In the genomic region with DNA sequence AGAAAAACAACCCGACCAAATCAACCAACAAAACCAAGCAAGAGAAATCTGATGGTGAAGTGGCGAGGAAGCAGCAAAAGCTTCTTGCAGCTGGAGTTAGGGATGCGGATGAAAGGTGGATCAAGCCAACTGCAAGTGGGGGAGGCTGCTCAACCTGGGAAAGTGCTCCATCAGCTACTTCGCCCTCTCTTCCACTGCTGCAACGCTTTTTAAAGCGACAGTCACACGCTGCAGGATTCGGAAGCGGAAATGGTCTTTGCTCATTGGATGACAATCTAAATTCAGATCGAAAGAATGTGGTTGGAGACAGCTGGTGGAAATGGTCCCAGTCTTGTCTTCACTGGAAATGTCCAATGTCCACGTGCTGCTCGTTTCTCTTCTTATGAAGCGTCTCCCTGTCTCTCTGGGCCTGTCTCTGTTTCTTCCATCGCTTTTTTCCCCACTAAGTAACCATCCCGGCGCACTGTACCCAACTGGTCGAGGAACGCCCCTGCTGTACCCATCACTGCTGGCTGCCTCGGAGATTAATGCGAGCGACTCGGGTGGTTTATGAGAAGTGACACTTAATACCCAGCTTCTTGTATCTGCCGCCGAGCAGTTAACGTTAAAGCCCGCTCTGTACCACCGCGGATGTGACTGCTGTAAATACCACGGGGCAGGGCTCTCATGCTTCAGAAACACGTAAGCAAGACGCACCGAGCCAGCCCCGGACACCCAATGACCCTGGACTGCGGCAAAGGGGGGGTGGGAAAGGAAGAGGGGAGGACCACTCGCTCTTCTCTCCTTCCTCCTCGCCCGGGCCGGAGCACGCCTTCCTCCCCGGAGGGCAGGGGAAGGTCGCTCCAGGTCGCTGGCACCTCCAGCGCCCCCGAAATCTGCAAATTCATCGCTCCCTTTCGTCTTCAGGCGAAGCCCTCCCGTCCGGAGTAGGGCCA, we compare ENCODE assay signal across 8 cellular contexts. TPM values are rescaled to one million over a fixed set of nuclear protein-coding genes. Genes with fewer than 3 reads are reported as not detected.
DNase-seq lines count a peak whose midpoint lies in the region; ATAC-seq and TF ChIP-seq lines count a peak whose summit lies in the region.

No MANE protein-coding gene starts in this region.

- peak; percentile 66 for DNase-seq in activated CD8-positive, alpha-beta T cell treated with anti-CD3 and anti-CD28 coated beads, Interleukin-2, amount 10 ng/mL, durations not matched to agents 7 days and 5 days
- DNase-seq in esophagus squamous epithelium (lab: John Stamatoyannopoulos, UW) (no peak), neuronal stem cell (ENCODE audit: low spot score) (peak; percentile 40)

- peak overlapping the region; percentile 79 for H2AK5ac ChIP-seq in neuronal stem cell (ENCODE audit: low read depth, low read length)

- H3K9ac ChIP-seq in BLaER1 treated with 17β-estradiol and CSF1 and Interleukin-3, amounts not matched to agents 10 nM and 100 nM, result peak overlapping the region; percentile 86 to 100 (median 98)
- peak overlapping the region; percentile 86 for H3K9ac ChIP-seq in neuronal stem cell (ENCODE audit: low read depth, low read length, poor library complexity)

- ATAC-seq in HG02852 (IDR thresholded peaks at IDR 0.05; ENCODE audit: unreplicated experiment), result peak; percentile 4
- peak; percentile 2 for ATAC-seq in activated CD8-positive, alpha-beta T cell treated with anti-CD3 and anti-CD28 coated beads, Interleukin-2, amount 10 ng/mL, durations not matched to agents 7 days and 5 days
- no peak for ATAC-seq in HG02840 (IDR thresholded peaks at IDR 0.05; ENCODE audit: low FRiP score, unreplicated experiment)
- no peak for ATAC-seq in activated CD4-positive, CD25-positive, alpha-beta regulatory T cell treated with anti-CD3 and anti-CD28 coated beads, Interleukin-2, amount 50 U/mL, for 24 hours
- ATAC-seq in HG02571 (IDR thresholded peaks at IDR 0.05; ENCODE audit: unreplicated experiment), result no peak

- H3K4ac ChIP-seq in neuronal stem cell (ENCODE audit: low read length), result peak overlapping the region; percentile 95

- H4K20me1 ChIP-seq in BLaER1 treated with 17β-estradiol and CSF1 and Interleukin-3, amounts not matched to agents 10 nM and 100 nM, result peaks cover 0 to 30% (median 17%) of the 10 kb centered on the region in 11 experiments; a peak in 12 of 22 replicates

- no peaks in the 10 kb centered on the region for H3K36me3 ChIP-seq in BLaER1 treated with 17β-estradiol and CSF1 and Interleukin-3, amounts not matched to agents 10 nM and 100 nM
- H3K36me3 ChIP-seq in esophagus squamous epithelium (no peaks in the 10 kb centered on the region), neuronal stem cell (replicated peaks in 1 of 2; ENCODE audit: control insufficient read depth in 2 of 2, insufficient read depth in 2 of 2, low read length in 2 of 2) (no peaks in the 10 kb centered on the region)

- peaks cover 39% of the 10 kb centered on the region for H3K4me1 Mint-ChIP-seq in activated CD8-positive, alpha-beta T cell treated with anti-CD3 and anti-CD28 coated beads, Interleukin-2, amount 10 ng/mL, durations not matched to agents 7 days and 5 days (ENCODE audit: low read depth)

- H3K27ac Mint-ChIP-seq in activated CD8-positive, alpha-beta T cell treated with anti-CD3 and anti-CD28 coated beads, Interleukin-2, amount 10 ng/mL, durations not matched to agents 7 days and 5 days, result peak overlapping the region; percentile 63

- 19 to 23% methylated on average over 23 to 35 of the region's 49 CpGs for WGBS in esophagus squamous epithelium, 2 donors
- WGBS in neuronal stem cell (ENCODE audit: extremely low coverage in 2 of 2, insufficient read length in 2 of 2, insufficient replicate concordance in 1 of 2), 2 donors, result no CpG with 5 or more reads among the region's 49 CpGs

- peaks cover 1% of the 10 kb centered on the region for H3K36me3 Mint-ChIP-seq in activated CD8-positive, alpha-beta T cell treated with anti-CD3 and anti-CD28 coated beads, Interleukin-2, amount 10 ng/mL, durations not matched to agents 7 days and 5 days (ENCODE audit: low read depth)

- no peak for TF ChIP-seq CTCF in esophagus squamous epithelium (IDR thresholded peaks at IDR 0.05)

- TF ChIP-seq POLR2A in esophagus squamous epithelium (IDR thresholded peaks at IDR 0.05), result no peak

- peaks cover 15 to 36% (median 21%) of the 10 kb centered on the region in 10 experiments for H3K4me1 ChIP-seq in BLaER1 treated with 17β-estradiol and CSF1 and Interleukin-3, amounts not matched to agents 10 nM and 100 nM
- H3K4me1 ChIP-seq in esophagus squamous epithelium, result peaks cover 23 to 55% (median 31%) of the 10 kb centered on the region in 3 donors
- H3K4me1 ChIP-seq in neuronal stem cell (ENCODE audit: control insufficient read depth in 2 of 2, insufficient read depth in 1 of 2, low read depth in 1 of 2, low read length in 2 of 2), result peaks cover 17 to 19% of the 10 kb centered on the region in 2 donors

- peaks cover 1% of the 10 kb centered on the region for H3K79me1 ChIP-seq in neuronal stem cell (ENCODE audit: low read depth, low read length)

- H3K4me2 ChIP-seq in BLaER1 treated with 17β-estradiol and CSF1 and Interleukin-3, amounts not matched to agents 10 nM and 100 nM, result peak overlapping the region; percentile 79 to 97 (median 86)
- peak overlapping the region; percentile 81 for H3K4me2 ChIP-seq in neuronal stem cell (ENCODE audit: insufficient read depth, low read length, poor library complexity, severe bottlenecking)

- H3K27me3 Mint-ChIP-seq in activated CD8-positive, alpha-beta T cell treated with anti-CD3 and anti-CD28 coated beads, Interleukin-2, amount 10 ng/mL, durations not matched to agents 7 days and 5 days (ENCODE audit: low read depth), result peaks cover 45% of the 10 kb centered on the region

- H3K27ac ChIP-seq in BLaER1 treated with 17β-estradiol and CSF1 and Interleukin-3, amounts not matched to agents 10 nM and 100 nM, result peak overlapping the region; percentile 69 to 99 (median 99); a peak in 21 of 22 replicates
- peak overlapping the region in 3 of 4 donors; percentile 33 to 74 (median 70) for H3K27ac ChIP-seq in esophagus squamous epithelium
- peak overlapping the region; percentile 84 for H3K27ac ChIP-seq in neuronal stem cell (replicated peaks; ENCODE audit: low read length)

- peak overlapping the region; percentile 46 for H2BK5ac ChIP-seq in neuronal stem cell (ENCODE audit: low read length)

- POLR2A ChIA-PET in activated CD8-positive, alpha-beta T cell treated with anti-CD3 and anti-CD28 coated beads, Interleukin-2, amount 10 ng/mL, durations not matched to agents 7 days and 5 days (lab: Charles Lee), result interaction anchor here (0.7 to 3.8 kb wide), 3 partner anchors 10 to 254 kb away, joined by 3 to 27 read pairs (median 4); a partner anchor contains a TSS

- H4K91ac ChIP-seq in neuronal stem cell (ENCODE audit: low read depth, low read length, poor library complexity), result no peak overlapping the region

- H3K9me3 ChIP-seq in BLaER1 treated with 17β-estradiol and CSF1 and Interleukin-3, amounts not matched to agents 10 nM and 100 nM (replicated peaks in 1 of 11), result no peaks in the 10 kb centered on the region
- H3K9me3 ChIP-seq in esophagus squamous epithelium, result no peaks in the 10 kb centered on the region
- no peaks in the 10 kb centered on the region for H3K9me3 ChIP-seq in neuronal stem cell (replicated peaks in 1 of 2; ENCODE audit: control insufficient read depth in 2 of 2, insufficient read depth in 1 of 2, low read depth in 1 of 2, low read length in 2 of 2)

- peak overlapping the region; percentile 76 for H3K4me3 Mint-ChIP-seq in activated CD8-positive, alpha-beta T cell treated with anti-CD3 and anti-CD28 coated beads, Interleukin-2, amount 10 ng/mL, durations not matched to agents 7 days and 5 days

- H2BK12ac ChIP-seq in neuronal stem cell (ENCODE audit: low read length), result peak overlapping the region; percentile 41

- no peaks in the 10 kb centered on the region for H3K9me3 Mint-ChIP-seq in activated CD8-positive, alpha-beta T cell treated with anti-CD3 and anti-CD28 coated beads, Interleukin-2, amount 10 ng/mL, durations not matched to agents 7 days and 5 days (ENCODE audit: insufficient read depth)

- H2BK15ac ChIP-seq in neuronal stem cell (ENCODE audit: low read length), result peak overlapping the region; percentile 45

- H4K8ac ChIP-seq in neuronal stem cell (ENCODE audit: low read depth, low read length), result no peak overlapping the region

- H3K27me3 ChIP-seq in BLaER1 treated with 17β-estradiol and CSF1 and Interleukin-3, amounts not matched to agents 10 nM and 100 nM, result peaks cover 0 to 9% (median 0%) of the 10 kb centered on the region in 11 experiments; a peak in 2 of 22 replicates
- H3K27me3 ChIP-seq in esophagus squamous epithelium, result peaks cover 0 to 93% (median 10%) of the 10 kb centered on the region in 4 donors
- H3K27me3 ChIP-seq in neuronal stem cell (ENCODE audit: control insufficient read depth in 3 of 3, insufficient read depth in 3 of 3, low read depth in 1 of 3, low read length in 3 of 3), result peaks cover 0 to 23% (median 23%) of the 10 kb centered on the region in 3 experiments

- H2AFZ ChIP-seq in neuronal stem cell (ENCODE audit: low read length), result peak overlapping the region; percentile 94

- H3K14ac ChIP-seq in neuronal stem cell (ENCODE audit: low read length), result peak overlapping the region; percentile 5

- intact Hi-C loops in esophagus squamous epithelium (cut with DNase I), result no loop called here

- peak overlapping the region; percentile 75 to 93 (median 86) for H3K4me3 ChIP-seq in BLaER1 treated with 17β-estradiol and CSF1 and Interleukin-3, amounts not matched to agents 10 nM and 100 nM
- H3K4me3 ChIP-seq in esophagus squamous epithelium (peak overlapping the region; percentile 31 to 80 (median 56)), neuronal stem cell (ENCODE audit: low read length in 2 of 2) (peak overlapping the region; percentile 60 to 80)

- peak overlapping the region; percentile 96 for H3K18ac ChIP-seq in neuronal stem cell (ENCODE audit: low read length)

- CTCF ChIA-PET in activated CD8-positive, alpha-beta T cell treated with anti-CD3 and anti-CD28 coated beads, Interleukin-2, amount 10 ng/mL, durations not matched to agents 7 days and 5 days (lab: Charles Lee), result interaction anchor here (1.1 to 2.6 kb wide), 4 partner anchors 9 to 65 kb away, joined by 3 to 15 read pairs (median 4); a partner anchor contains a TSS

- H3K23ac ChIP-seq in neuronal stem cell (ENCODE audit: low read depth, low read length, poor library complexity), result peak overlapping the region; percentile 8

- H2BK120ac ChIP-seq in neuronal stem cell (ENCODE audit: low read depth, low read length), result peak overlapping the region; percentile 65

RNA-seq across cellular contexts. Expression of a gene that starts 1.9 kb away (rescaled TPM):
- total RNA-seq in activated CD8-positive, alpha-beta T cell treated with anti-CD3 and anti-CD28 coated beads, Interleukin-2, amount 10 ng/mL, durations not matched to agents 7 days and 5 days, result under 1 TPM in 1 of 2 experiments, not detected in 1; 0.21 TPM
- total RNA-seq in esophagus squamous epithelium, result under 1 TPM in 1 of 4 donors, not detected in 3; 0.76 TPM
- polyA plus RNA-seq in neuronal stem cell (2013, experiment 1 of 2), result 5.6 TPM
- polyA plus RNA-seq in neuronal stem cell (2013, experiment 2 of 2), result 5.9 TPM

Comparison
In these comparisons a context has a peak if more than half of its experiments do, and no peak if none do; other contexts are left out.
1. ATAC-seq: peak in HG02852 (single experiment) and activated CD8-positive, alpha-beta T cell treated with anti-CD3 and anti-CD28 coated beads, Interleukin-2, amount 10 ng/mL, durations not matched to agents 7 days and 5 days (single experiment); none in HG02840 (single experiment), activated CD4-positive, CD25-positive, alpha-beta regulatory T cell treated with anti-CD3 and anti-CD28 coated beads, Interleukin-2, amount 50 U/mL, for 24 hours (0 of 2) and HG02571 (single experiment).
2. Peak in every context shown above with its lines, with median percentiles within 50 percentile points of each other: H3K27ac ChIP-seq and H3K4me3 ChIP-seq.